18 cellular contexts compared by ENCODE assay signal in genomic region chr7:46850563-46851325, GRCh38.
DNase-seq lines count a peak whose midpoint lies in the region; ATAC-seq lines count a peak whose summit lies in the region.
"Had no signal": no experiment of that assay in that cellular context is flagged by ENCODE, and none has a peak within 500 bp of the region (broad histone marks: within the 10 kb centered on the region; RNA-seq: fewer than 3 reads in every experiment).

No MANE protein-coding gene starts in this region.

- H3K9ac ChIP-seq in mesenchymal stem cell (ENCODE audit: low read length): no peak overlapping the region

- peak overlapping the region; percentile 27 for H4K8ac ChIP-seq in mesenchymal stem cell (ENCODE audit: low read length)

- peak overlapping the region; percentile 11 to 80 for H2BK12ac ChIP-seq in mesenchymal stem cell (ENCODE audit: low read length in 2 of 2)

- no peak overlapping the region for H3K27ac ChIP-seq in mesenchymal stem cell (ENCODE audit: low read length, poor library complexity, severe bottlenecking)

- H3K4ac ChIP-seq in mesenchymal stem cell (ENCODE audit: low read depth in 1 of 2, low read length in 2 of 2): peak overlapping the region; percentile 1 to 5

- no peak overlapping the region for H2BK5ac ChIP-seq in mesenchymal stem cell (ENCODE audit: low read depth, low read length, poor library complexity, severe bottlenecking)

- H3K4me2 ChIP-seq in mesenchymal stem cell (ENCODE audit: low read length, poor library complexity, severe bottlenecking): no peak overlapping the region

- H3K23ac ChIP-seq in mesenchymal stem cell (ENCODE audit: low read length in 2 of 2): no peak overlapping the region

- H3K18ac ChIP-seq in mesenchymal stem cell (ENCODE audit: low read depth in 1 of 2, low read length in 2 of 2): peak overlapping the region; percentile 9 to 54

- no peaks in the 10 kb centered on the region for H3K79me1 ChIP-seq in mesenchymal stem cell (replicated peaks; ENCODE audit: low read length, poor library complexity, severe bottlenecking)

- no peaks in the 10 kb centered on the region for H3K36me3 ChIP-seq in mesenchymal stem cell (ENCODE audit: control insufficient read depth in 1 of 2, insufficient read depth in 2 of 2, low read depth in 1 of 2, low read length in 2 of 2)
- H3K36me3 ChIP-seq: MG63 had no signal

- DNase-seq in GM03348 (ENCODE audit: low spot score) (peak; percentile 27), RKO (ENCODE audit: low spot score) (peak; percentile 7), mesenchymal stem cell (no peak), NCI-H524 (lab: John Stamatoyannopoulos, UW) (no peak), GDM1 (lab: John Stamatoyannopoulos, UW) (no peak)
- no peak for DNase-seq in activated CD4-positive, alpha-beta T cell treated with anti-CD3 and anti-CD28 coated beads, Interleukin-2, amount 50 U/mL, for 48 hours
- DNase-seq: CD8-positive, alpha-beta T cell; DMS79 treated with DMSO at 0.1 percent for 48 hours; H7; Karpas-422; MG63; NCI-H1092; NCI-H146; NCI-H2081; NCI-H510A; NCI-H82; PC-3 had no signal

- H3K9me3 ChIP-seq in mesenchymal stem cell (ENCODE audit: control insufficient read depth, low read length): no peaks in the 10 kb centered on the region
- H3K9me3 ChIP-seq: MG63 had no signal

- H2AFZ ChIP-seq in mesenchymal stem cell (ENCODE audit: low read depth, low read length): no peak overlapping the region

- no peak for ATAC-seq in HG03442 (IDR thresholded peaks at IDR 0.05; ENCODE audit: unreplicated experiment)
- ATAC-seq: CD8-positive, alpha-beta T cell; PC-3 had no signal

- H3K4me3 ChIP-seq in mesenchymal stem cell (ENCODE audit: insufficient read depth in 1 of 2, low read depth in 1 of 2, low read length in 2 of 2): no peak overlapping the region
- H3K4me3 ChIP-seq: MG63 had no signal

- no peaks in the 10 kb centered on the region for H3K27me3 ChIP-seq in mesenchymal stem cell (ENCODE audit: control insufficient read depth in 1 of 2, insufficient read depth in 1 of 2, low read length in 2 of 2)
- H3K27me3 ChIP-seq: MG63 had no signal

- no peak overlapping the region for H2BK15ac ChIP-seq in mesenchymal stem cell (ENCODE audit: low read depth, poor library complexity, severe bottlenecking)

- peak overlapping the region; percentile 55 for H4K91ac ChIP-seq in mesenchymal stem cell (ENCODE audit: low read length)

- no peaks in the 10 kb centered on the region for H3K4me1 ChIP-seq in mesenchymal stem cell (ENCODE audit: control insufficient read depth, insufficient read depth, low read depth, low read length)

- H2AK5ac ChIP-seq in mesenchymal stem cell (ENCODE audit: low read length, severe bottlenecking): no peak overlapping the region

- no peak overlapping the region for H3K14ac ChIP-seq in mesenchymal stem cell (ENCODE audit: low read length in 2 of 2)

- WGBS in mesenchymal stem cell: 84% methylated on average over 8 of the region's 10 CpGs

- H2BK120ac ChIP-seq in mesenchymal stem cell (ENCODE audit: low read depth, low read length): no peak overlapping the region

Comparison
In these comparisons a context has a peak if more than half of its experiments do, and no peak if none do; other contexts are left out.
1. DNase-seq: peak in GM03348 (single experiment) and RKO (single experiment); none in mesenchymal stem cell (single experiment), activated CD4-positive, alpha-beta T cell treated with anti-CD3 and anti-CD28 coated beads, Interleukin-2, amount 50 U/mL, for 48 hours (0 of 2), NCI-H524 (0 of 2) and GDM1 (single experiment).